ENCODE assay signal across 25 cellular contexts in genomic region chr20:49908258-49908565, GRCh38.
"Had no signal": no experiment of that assay in that cellular context is flagged by ENCODE, and none has a peak within 500 bp of the region (broad histone marks: within the 10 kb centered on the region; RNA-seq: fewer than 3 reads in every experiment).

No MANE protein-coding gene starts in this region.

- H3K27me3 ChIP-seq: Peyer's patch, SJCRH30 had no signal

- H3K9me3 ChIP-seq: Peyer's patch, SJCRH30, SK-N-SH had no signal

- DNase-seq: activated CD4-positive, alpha-beta T cell treated with anti-CD3 and anti-CD28 coated beads for 48 hours; activated CD4-positive, alpha-beta T cell treated with anti-CD3 and anti-CD28 coated beads, Interleukin-2, amount 50 U/mL, for 4 hours; activated CD4-positive, CD25-positive, alpha-beta regulatory T cell treated with anti-CD3 and anti-CD28 coated beads, Interleukin-2, amount 50 U/mL, for 72 hours; activated CD8-positive, alpha-beta T cell treated with anti-CD3 and anti-CD28 coated beads, Interleukin-2, amount 10 ng/mL, durations not matched to agents 7 days and 5 days; activated gamma-delta T cell; activated naive CD4-positive, alpha-beta T cell treated with anti-CD3 and anti-CD28 coated beads for 36 hours; activated naive CD8-positive, alpha-beta T cell treated with anti-CD3 and anti-CD28 coated beads for 36 hours; activated T-cell treated with anti-CD3 and anti-CD28 coated beads, Interleukin-2, amount 50 U/mL, for 24 hours; MM.1S; NCI-H1105; NCI-H1436; NCI-H1694 treated with DMSO at 0.1 percent for 48 hours; NCI-H2029 treated with DMSO at 0.1 percent for 48 hours; NCI-H345; NCI-H510A treated with DMSO at 0.1 percent for 48 hours; NCI-H69; NK-92 treated with Interleukin-12 subunit alpha and Interleukin-12 subunit beta, amount 100 ng/mL, for 24 hours; OCI-M1; Peyer's patch; Right ventricle myocardium superior; SJCRH30; SK-N-SH; T-helper 1 cell had no signal

- ATAC-seq: activated CD8-positive, alpha-beta T cell treated with anti-CD3 and anti-CD28 coated beads, Interleukin-2, amount 10 ng/mL, durations not matched to agents 7 days and 5 days had no signal

- H3K27ac ChIP-seq: KMS-11, RWPE1, SJCRH30 had no signal

- H3K9ac ChIP-seq: KMS-11, SK-N-SH had no signal

- H3K9me2 ChIP-seq: SK-N-SH had no signal

- H3K4me2 ChIP-seq: KMS-11, SK-N-SH had no signal

- H3K4me3 ChIP-seq: Peyer's patch, SJCRH30 had no signal

- H3K4me1 ChIP-seq: SJCRH30 had no signal
